Comparison of ENCODE assay signal across 20 cellular contexts in genomic region chr4:78337621-78338020, GRCh38.
A peak's percentile ranks its signal among the peaks of the same experiment; 100 is the strongest.
DNase-seq lines count a peak whose midpoint lies in the region; ATAC-seq, FAIRE-seq and TF ChIP-seq lines count a peak whose summit lies in the region.
"Had no signal": no experiment of that assay in that cellular context is flagged by ENCODE, and none has a peak within 500 bp of the region (broad histone marks: within the 10 kb centered on the region; RNA-seq: fewer than 3 reads in every experiment).

No MANE protein-coding gene starts in this region.

- no peak overlapping the region for H2AK5ac ChIP-seq in neuronal stem cell (ENCODE audit: low read depth, low read length)

- H3K9me3 ChIP-seq in neuronal stem cell (replicated peaks in 1 of 2; ENCODE audit: control insufficient read depth in 2 of 2, insufficient read depth in 1 of 2, low read depth in 1 of 2, low read length in 2 of 2), result peaks cover 0 to 2% of the 10 kb centered on the region in 2 donors
- peaks cover 0 to 6% (median 0%) of the 10 kb centered on the region in 12 donors for H3K9me3 ChIP-seq in heart left ventricle
- H3K9me3 ChIP-seq: BE2C, HAP-1 had no signal

- peak overlapping the region; percentile 58 for H3K18ac ChIP-seq in neuronal stem cell (ENCODE audit: low read length)

- no peak overlapping the region for H4K8ac ChIP-seq in neuronal stem cell (ENCODE audit: low read depth, low read length)

- H3K27me3 ChIP-seq in bronchial epithelial cell (ENCODE audit: control insufficient read depth, insufficient read depth, low read length), result no peaks in the 10 kb centered on the region
- H3K27me3 ChIP-seq in neuronal stem cell (ENCODE audit: control insufficient read depth in 3 of 3, insufficient read depth in 3 of 3, low read depth in 1 of 3, low read length in 3 of 3), result no peaks in the 10 kb centered on the region
- H3K27me3 ChIP-seq in heart left ventricle, result no peaks in the 10 kb centered on the region
- H3K27me3 ChIP-seq: BE2C had no signal

- H4K91ac ChIP-seq in neuronal stem cell (ENCODE audit: low read depth, low read length, poor library complexity), result no peak overlapping the region

- H3K23ac ChIP-seq in neuronal stem cell (ENCODE audit: low read depth, low read length, poor library complexity), result no peak overlapping the region

- FAIRE-seq in bronchial epithelial cell (lab: Jason Lieb, UNC), result peak; percentile 64
- FAIRE-seq: A204.1, G401.6, GM12891, GM18507, K562 had no signal

- H3K4me2 ChIP-seq in neuronal stem cell (ENCODE audit: insufficient read depth, low read length, poor library complexity, severe bottlenecking), result no peak overlapping the region

- no peaks in the 10 kb centered on the region for H3K79me1 ChIP-seq in neuronal stem cell (ENCODE audit: low read depth, low read length)

- peaks cover 6 to 9% of the 10 kb centered on the region in 2 donors for H3K4me1 ChIP-seq in neuronal stem cell (ENCODE audit: control insufficient read depth in 2 of 2, insufficient read depth in 1 of 2, low read depth in 1 of 2, low read length in 2 of 2)
- H3K4me1 ChIP-seq in heart left ventricle, result peaks cover 0 to 14% (median 3%) of the 10 kb centered on the region in 12 donors

- H3K27ac ChIP-seq in neuronal stem cell (replicated peaks; ENCODE audit: low read length), result no peak overlapping the region
- H3K27ac ChIP-seq in heart left ventricle, result no peak overlapping the region
- H3K27ac ChIP-seq: HL-60 had no signal

- no peak overlapping the region for H2BK5ac ChIP-seq in neuronal stem cell (ENCODE audit: low read length)

- no peak overlapping the region for H2BK15ac ChIP-seq in neuronal stem cell (ENCODE audit: low read length)

- no peak overlapping the region for H3K4ac ChIP-seq in neuronal stem cell (ENCODE audit: low read length)

- no peak for ATAC-seq in heart left ventricle
- ATAC-seq: K562 had no signal

- H3K14ac ChIP-seq in neuronal stem cell (ENCODE audit: low read length), result no peak overlapping the region

- H2AFZ ChIP-seq in neuronal stem cell (ENCODE audit: low read length), result no peak overlapping the region

- H2BK120ac ChIP-seq in neuronal stem cell (ENCODE audit: low read depth, low read length), result no peak overlapping the region

- TF ChIP-seq CTCF in bronchial epithelial cell (IDR thresholded peaks at IDR 0.05; ENCODE audit: insufficient read depth, low read length, severe bottlenecking), result no peak
- TF ChIP-seq CTCF in heart left ventricle (IDR thresholded peaks at IDR 0.05), result no peak

- H3K36me3 ChIP-seq in bronchial epithelial cell (ENCODE audit: control insufficient read depth, insufficient read depth, low read length), result no peaks in the 10 kb centered on the region
- H3K36me3 ChIP-seq in neuronal stem cell (replicated peaks in 1 of 2; ENCODE audit: control insufficient read depth in 2 of 2, insufficient read depth in 2 of 2, low read length in 2 of 2), result peaks cover 0 to 4% of the 10 kb centered on the region in 2 donors
- no peaks in the 10 kb centered on the region for H3K36me3 ChIP-seq in heart left ventricle
- H3K36me3 ChIP-seq: HAP-1 had no signal

- H3K4me3 ChIP-seq in bronchial epithelial cell (ENCODE audit: low read depth, low read length) (no peak overlapping the region), neuronal stem cell (ENCODE audit: low read length in 2 of 2) (no peak overlapping the region), heart left ventricle (no peak overlapping the region)
- H3K4me3 ChIP-seq: HAP-1, K562 had no signal

- intact Hi-C loops in heart left ventricle (cut with DNase I), result no loop called here

- H2BK12ac ChIP-seq in neuronal stem cell (ENCODE audit: low read length), result no peak overlapping the region

- no CpG with 5 or more reads among the region's 5 CpGs for WGBS in neuronal stem cell (ENCODE audit: extremely low coverage in 2 of 2, insufficient read length in 2 of 2, insufficient replicate concordance in 1 of 2), 2 donors
- WGBS in heart left ventricle, 4 donors, result 84 to 92% (median 88%) methylated on average over 5 of the region's 5 CpGs

- no peak overlapping the region for H3K9ac ChIP-seq in neuronal stem cell (ENCODE audit: low read depth, low read length, poor library complexity)

- DNase-seq in bronchial epithelial cell (ENCODE audit: low read depth), result no peak
- DNase-seq in left kidney (ENCODE audit: low read depth, low spot score), result peak; percentile 4
- DNase-seq in neuronal stem cell (ENCODE audit: low spot score), result no peak
- no peak for DNase-seq in heart left ventricle
- no peak for DNase-seq in DMS 273 treated with DMSO at 0.1 percent for 48 hours (lab: John Stamatoyannopoulos, UW)
- no peak for DNase-seq in T-helper 2 cell
- DNase-seq: ACHN; BE2C; C1 segment of cervical spinal cord; CD4-positive, CD25-positive, alpha-beta regulatory T cell; CD8-positive, alpha-beta memory T cell; COR-L47; IMR-90 had no signal

- TF ChIP-seq POLR2A in heart left ventricle (IDR thresholded peaks at IDR 0.05), result no peak
